ENCODE assay signal across 34 cellular contexts in the genomic region with DNA sequence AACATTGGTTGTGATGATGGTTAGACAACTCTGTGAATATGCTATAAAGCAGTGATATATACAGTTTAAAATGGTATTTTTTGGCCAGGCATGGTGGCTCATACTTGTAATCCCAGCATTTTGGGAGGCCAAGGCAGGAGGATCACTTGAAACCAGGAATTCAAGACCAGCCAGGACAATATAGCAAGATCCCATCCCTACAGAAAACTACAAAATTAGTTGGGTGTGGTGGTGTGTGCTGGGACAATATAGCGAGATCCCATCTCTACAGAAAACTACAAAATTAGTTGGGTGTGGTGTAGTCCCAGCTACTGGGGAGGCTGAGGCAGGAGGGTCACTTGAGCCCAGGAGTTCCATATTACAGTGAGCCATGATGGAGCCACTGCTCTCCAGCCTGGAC. TPM values are rescaled to one million over a fixed set of nuclear protein-coding genes. Genes with fewer than 3 reads are reported as not detected.
"Had no signal": no experiment of that assay in that cellular context is flagged by ENCODE, and none has a peak within 500 bp of the region (broad histone marks: within the 10 kb centered on the region; RNA-seq: fewer than 3 reads in every experiment).

No MANE protein-coding gene starts in this region.

- H3K27me3 ChIP-seq: body of pancreas, brain microvascular endothelial cell, breast epithelium had no signal

- H3K4me1 ChIP-seq: body of pancreas, breast epithelium had no signal

- H3K4me3 ChIP-seq: body of pancreas, breast epithelium had no signal

- H3K27ac ChIP-seq: body of pancreas, brain microvascular endothelial cell, breast epithelium had no signal

- ATAC-seq: activated CD8-positive, alpha-beta memory T cell treated with anti-CD3 and anti-CD28 coated beads, Interleukin-2, amount 10 ng/mL, durations not matched to agents 7 days and 5 days; activated CD8-positive, alpha-beta T cell treated with anti-CD3 and anti-CD28 coated beads, Interleukin-2, amount 10 ng/mL, durations not matched to agents 7 days and 5 days; activated naive CD8-positive, alpha-beta T cell treated with anti-CD3 and anti-CD28 coated beads, Interleukin-2, amount 50 U/mL, for 24 hours; body of pancreas had no signal

- H3K9me3 ChIP-seq: body of pancreas, breast epithelium had no signal

- FAIRE-seq: astrocyte, TTC549 had no signal

- DNase-seq: activated B cell treated with CpG ODN at 0.5 μM for 24 hours; activated CD4-positive, alpha-beta memory T cell treated with anti-CD3 and anti-CD28 coated beads, Interleukin-2, amount 10 ng/mL, durations not matched to agents 7 days and 5 days; activated CD4-positive, alpha-beta T cell treated with anti-CD3 and anti-CD28 coated beads for 4 hours; activated CD4-positive, alpha-beta T cell treated with anti-CD3 and anti-CD28 coated beads, Interleukin-2, amount 10 ng/mL, durations not matched to agents 24 days and 14 days; activated CD4-positive, alpha-beta T cell treated with anti-CD3 and anti-CD28 coated beads, Interleukin-2, amount 50 U/mL, for 1 hour; activated CD4-positive, alpha-beta T cell treated with anti-CD3 and anti-CD28 coated beads, Interleukin-2, amount 50 U/mL, for 48 hours; activated CD4-positive, CD25-positive, alpha-beta regulatory T cell treated with anti-CD3 and anti-CD28 coated beads, Interleukin-2, amount 50 U/mL, for 72 hours; activated CD8-positive, alpha-beta memory T cell treated with anti-CD3 and anti-CD28 coated beads for 24 hours; activated CD8-positive, alpha-beta memory T cell treated with anti-CD3 and anti-CD28 coated beads, Interleukin-2, amount 10 ng/mL, durations not matched to agents 7 days and 5 days; activated CD8-positive, alpha-beta memory T cell treated with anti-CD3 and anti-CD28 coated beads, Interleukin-2, amount 50 U/mL, for 48 hours; activated CD8-positive, alpha-beta T cell treated with anti-CD3 and anti-CD28 coated beads, Interleukin-2, amount 10 ng/mL, durations not matched to agents 7 days and 5 days; activated effector memory CD4-positive, alpha-beta T cell treated with Interleukin-2 at 50 U/mL for 16 hours; activated gamma-delta T cell; activated naive CD4-positive, alpha-beta T cell treated with anti-CD3 and anti-CD28 coated beads, Interleukin-2, amount 10 ng/mL, durations not matched to agents 7 days and 5 days; activated naive CD4-positive, alpha-beta T cell treated with Interleukin-2 at 50 U/mL for 16 hours; activated naive CD8-positive, alpha-beta T cell treated with anti-CD3 and anti-CD28 coated beads, Interleukin-2, amount 10 ng/mL, durations not matched to agents 7 days and 5 days; activated naive CD8-positive, alpha-beta T cell treated with anti-CD3 and anti-CD28 coated beads, Interleukin-2, amount 50 U/mL, for 24 hours; activated T-cell treated with anti-CD3 and anti-CD28 coated beads, Interleukin-2, amount 50 U/mL, for 24 hours; activated T-cell treated with anti-CD3 and anti-CD28 coated beads, Interleukin-2, amount 50 U/mL, for 48 hours; amygdala; anterior cingulate cortex; body of pancreas; brain microvascular endothelial cell; central memory CD4-positive, alpha-beta T cell; T-helper 1 cell; T-helper 2 cell; T-helper 9 cell had no signal

- H3K36me3 ChIP-seq: brain microvascular endothelial cell, breast epithelium had no signal

RNA-seq across cellular contexts. Expression of a gene that starts 27.5 kb away (rescaled TPM):
- total RNA-seq: activated B cell treated with CpG ODN at 0.5 μM for 24 hours; activated CD4-positive, alpha-beta memory T cell treated with anti-CD3 and anti-CD28 coated beads, Interleukin-2, amount 10 ng/mL, durations not matched to agents 7 days and 5 days; activated CD4-positive, alpha-beta T cell treated with anti-CD3 and anti-CD28 coated beads, Interleukin-2, amount 10 ng/mL, durations not matched to agents 24 days and 14 days; activated CD8-positive, alpha-beta memory T cell treated with anti-CD3 and anti-CD28 coated beads, Interleukin-2, amount 10 ng/mL, durations not matched to agents 7 days and 5 days; activated CD8-positive, alpha-beta T cell treated with anti-CD3 and anti-CD28 coated beads, Interleukin-2, amount 10 ng/mL, durations not matched to agents 7 days and 5 days; activated naive CD8-positive, alpha-beta T cell treated with anti-CD3 and anti-CD28 coated beads, Interleukin-2, amount 10 ng/mL, durations not matched to agents 7 days and 5 days; activated T-helper 2 cell treated with anti-CD3 and anti-CD28 coated beads, Interferon-gamma antibody, Interleukin-2, Interleukin-4, amounts not matched to agents 10 μg/mL and 5 μg/mL and 100 μg/mL, durations not matched to agents 14 hours and 24 hours and 36 hours; astrocyte; body of pancreas; cardiac septum; cerebellum had no signal
- polyA plus RNA-seq: adipose tissue had no signal
